ENCODE assay signal across 1 cellular context in genomic region chr3:172579753-172580152, GRCh38. TPM values are rescaled to one million over a fixed set of nuclear protein-coding genes. Genes with fewer than 3 reads are reported as not detected.
"Had no signal": no experiment of that assay in that cellular context is flagged by ENCODE, and none has a peak within 500 bp of the region (broad histone marks: within the 10 kb centered on the region; RNA-seq: fewer than 3 reads in every experiment).

No MANE protein-coding gene starts in this region.

RNA-seq across cellular contexts. Expression of gene TNFSF10, which starts 56.5 kb away (rescaled TPM):
- total RNA-seq: cardiac muscle cell had no signal
- polyA plus RNA-seq: cardiac muscle cell had no signal
